ENCODE assay signal across 32 cellular contexts in genomic region chr7:211715-212058, GRCh38.
"Had no signal": no experiment of that assay in that cellular context is flagged by ENCODE, and none has a peak within 500 bp of the region (broad histone marks: within the 10 kb centered on the region; RNA-seq: fewer than 3 reads in every experiment).

No MANE protein-coding gene starts in this region.

- H3K9me3 ChIP-seq: ascending aorta had no signal

- FAIRE-seq: bronchial epithelial cell, TTC549 had no signal

- H3K27me3 ChIP-seq: ascending aorta, cardiac muscle cell had no signal

- H3K4me3 ChIP-seq: ascending aorta, cardiac muscle cell had no signal

- H3K36me3 ChIP-seq: cardiac muscle cell had no signal

- H3K27ac ChIP-seq: ascending aorta, cardiac muscle cell, VCaP had no signal

- DNase-seq: activated B cell treated with CpG ODN at 0.5 μM for 24 hours; activated CD4-positive, alpha-beta memory T cell treated with anti-CD3 and anti-CD28 coated beads, Interleukin-2, amount 10 ng/mL, durations not matched to agents 7 days and 5 days; activated CD4-positive, alpha-beta T cell treated with anti-CD3 and anti-CD28 coated beads for 1 hour; activated CD4-positive, alpha-beta T cell treated with anti-CD3 and anti-CD28 coated beads for 36 hours; activated CD4-positive, alpha-beta T cell treated with anti-CD3 and anti-CD28 coated beads for 48 hours; activated CD4-positive, alpha-beta T cell treated with anti-CD3 and anti-CD28 coated beads, Interleukin-2, amount 10 ng/mL, durations not matched to agents 7 days and 5 days; activated CD4-positive, alpha-beta T cell treated with anti-CD3 and anti-CD28 coated beads, Interleukin-2, amount 50 U/mL, for 48 hours; activated CD8-positive, alpha-beta memory T cell treated with anti-CD3 and anti-CD28 coated beads for 24 hours; activated CD8-positive, alpha-beta memory T cell treated with anti-CD3 and anti-CD28 coated beads, Interleukin-2, amount 10 ng/mL, durations not matched to agents 7 days and 5 days; activated CD8-positive, alpha-beta memory T cell treated with anti-CD3 and anti-CD28 coated beads, Interleukin-2, amount 50 U/mL, for 48 hours; activated CD8-positive, alpha-beta T cell treated with anti-CD3 and anti-CD28 coated beads, Interleukin-2, amount 10 ng/mL, durations not matched to agents 7 days and 5 days; activated effector memory CD4-positive, alpha-beta T cell treated with Interleukin-2 at 50 U/mL for 16 hours; activated gamma-delta T cell; activated naive CD4-positive, alpha-beta T cell treated with anti-CD3 and anti-CD28 coated beads, Interleukin-2, amount 10 ng/mL, durations not matched to agents 7 days and 5 days; activated naive CD4-positive, alpha-beta T cell treated with Interleukin-2 at 50 U/mL for 16 hours; activated naive CD8-positive, alpha-beta T cell treated with anti-CD3 and anti-CD28 coated beads, Interleukin-2, amount 10 ng/mL, durations not matched to agents 7 days and 5 days; activated naive CD8-positive, alpha-beta T cell treated with anti-CD3 and anti-CD28 coated beads, Interleukin-2, amount 50 U/mL, for 24 hours; activated T-cell treated with anti-CD3 and anti-CD28 coated beads, Interleukin-2, amount 50 U/mL, for 24 hours; activated T-cell treated with anti-CD3 and anti-CD28 coated beads, Interleukin-2, amount 50 U/mL, for 48 hours; amygdala; anterior cingulate cortex; caudate nucleus; SW 1271; T-helper 1 cell; T-helper 2 cell; T-helper 9 cell had no signal

- ATAC-seq: activated CD4-positive, alpha-beta T cell treated with anti-CD3 and anti-CD28 coated beads for 36 hours; activated CD4-positive, CD25-positive, alpha-beta regulatory T cell treated with anti-CD3 and anti-CD28 coated beads, Interleukin-2, amount 50 U/mL, for 24 hours; activated CD8-positive, alpha-beta memory T cell treated with anti-CD3 and anti-CD28 coated beads, Interleukin-2, amount 10 ng/mL, durations not matched to agents 7 days and 5 days; activated CD8-positive, alpha-beta T cell treated with anti-CD3 and anti-CD28 coated beads, Interleukin-2, amount 10 ng/mL, durations not matched to agents 7 days and 5 days; activated naive CD8-positive, alpha-beta T cell treated with anti-CD3 and anti-CD28 coated beads, Interleukin-2, amount 50 U/mL, for 24 hours had no signal
